Comparison of ENCODE assay signal across 18 cellular contexts in the genomic region with DNA sequence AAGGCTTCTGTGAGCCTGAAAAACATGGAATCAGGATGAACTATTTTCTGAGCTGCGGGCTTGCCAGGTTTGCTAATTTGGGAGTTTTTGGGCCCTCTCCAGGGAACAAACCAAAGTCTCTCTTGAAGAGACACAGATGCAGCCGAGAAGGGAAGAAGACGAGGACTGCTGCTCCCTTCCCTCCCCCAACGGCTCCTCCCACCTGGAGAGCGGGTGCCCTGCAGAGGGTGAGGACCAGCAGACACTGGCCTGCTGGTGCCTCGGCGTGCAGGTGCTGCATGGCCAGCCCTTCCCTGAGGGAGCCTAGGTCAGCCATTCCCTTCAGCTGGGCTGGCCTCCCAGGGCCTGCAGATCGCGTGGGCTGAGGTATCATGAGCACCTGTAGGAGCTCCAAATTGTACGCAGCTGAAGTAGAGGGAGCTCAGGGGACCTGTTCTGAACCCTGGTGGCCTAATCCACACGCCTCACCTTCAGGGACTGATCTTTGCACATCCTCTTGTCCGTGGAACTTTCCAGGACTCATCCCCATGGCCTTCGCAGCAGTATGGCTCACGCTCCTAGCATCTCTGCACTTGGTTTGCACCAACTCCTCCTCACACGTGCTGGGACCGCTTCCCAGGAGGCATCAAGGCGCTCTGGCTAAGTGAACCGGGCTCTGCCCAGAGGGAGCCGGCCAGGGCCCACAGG. TPM values are rescaled to one million over a fixed set of nuclear protein-coding genes. Genes with fewer than 3 reads are reported as not detected.
"Had no signal": no experiment of that assay in that cellular context is flagged by ENCODE, and none has a peak within 500 bp of the region (broad histone marks: within the 10 kb centered on the region; RNA-seq: fewer than 3 reads in every experiment).

No MANE protein-coding gene starts in this region.

- H3K27ac ChIP-seq: brain microvascular endothelial cell, foreskin keratinocyte, lower lobe of right lung, ovary, tibial nerve, vagina had no signal

- DNase-seq: activated CD4-positive, alpha-beta T cell treated with anti-CD3 and anti-CD28 coated beads, Interleukin-2, amount 50 U/mL, for 1 hour; activated CD8-positive, alpha-beta memory T cell treated with anti-CD3 and anti-CD28 coated beads for 24 hours; activated naive CD4-positive, alpha-beta T cell; activated naive CD8-positive, alpha-beta T cell treated with anti-CD3 and anti-CD28 coated beads, Interleukin-2, amount 10 ng/mL, durations not matched to agents 7 days and 5 days; brain microvascular endothelial cell; cerebellar nuclear complex; effector memory CD8-positive, alpha-beta T cell; foreskin keratinocyte; ovary had no signal

- H3K36me3 Mint-ChIP-seq: activated naive CD8-positive, alpha-beta T cell treated with anti-CD3 and anti-CD28 coated beads, Interleukin-2, amount 10 ng/mL, durations not matched to agents 7 days and 5 days; mesothelial cell of epicardium; stimulated activated effector memory CD8-positive, alpha-beta T cell treated with anti-CD3 and anti-CD28 coated beads, Interleukin-12 subunit alpha, Interleukin-12 subunit beta, amount 100 ng/mL, for 72 hours had no signal

- H3K36me3 ChIP-seq: brain microvascular endothelial cell, lower lobe of right lung, ovary, vagina had no signal

- H3K9me3 Mint-ChIP-seq: activated naive CD8-positive, alpha-beta T cell treated with anti-CD3 and anti-CD28 coated beads, Interleukin-2, amount 10 ng/mL, durations not matched to agents 7 days and 5 days; activated T-helper 1 cell treated with anti-CD3 and anti-CD28 coated beads, Interleukin-12 subunit alpha, Interleukin-12 subunit beta, Interleukin-2, Interleukin-4 antibody, amounts not matched to agents 30 ng/mL and 10 ng/mL and 1 ng/mL, durations not matched to agents 14 hours and 24 hours and 36 hours; dendritic cell treated with granulocyte-macrophage colony-stimulating factor and Interleukin-4, amounts not matched to agents 40 ng/mL and 50 ng/mL, for 4 days; effector memory CD8-positive, alpha-beta T cell; mesothelial cell of epicardium; stimulated activated effector memory CD8-positive, alpha-beta T cell treated with anti-CD3 and anti-CD28 coated beads, Interleukin-12 subunit alpha, Interleukin-12 subunit beta, amount 100 ng/mL, for 72 hours had no signal

- H3K27ac Mint-ChIP-seq: activated naive CD8-positive, alpha-beta T cell treated with anti-CD3 and anti-CD28 coated beads, Interleukin-2, amount 10 ng/mL, durations not matched to agents 7 days and 5 days; activated T-helper 1 cell treated with anti-CD3 and anti-CD28 coated beads, Interleukin-12 subunit alpha, Interleukin-12 subunit beta, Interleukin-2, Interleukin-4 antibody, amounts not matched to agents 30 ng/mL and 10 ng/mL and 1 ng/mL, durations not matched to agents 14 hours and 24 hours and 36 hours; dendritic cell treated with granulocyte-macrophage colony-stimulating factor and Interleukin-4, amounts not matched to agents 40 ng/mL and 50 ng/mL, for 4 days; effector memory CD8-positive, alpha-beta T cell; mesothelial cell of epicardium; stimulated activated effector memory CD8-positive, alpha-beta T cell treated with anti-CD3 and anti-CD28 coated beads, Interleukin-12 subunit alpha, Interleukin-12 subunit beta, amount 100 ng/mL, for 72 hours had no signal

- H3K4me1 ChIP-seq: lower lobe of right lung, tibial nerve had no signal

- H3K27me3 ChIP-seq: ovary, tibial nerve, vagina had no signal

- H3K9me3 ChIP-seq: lower lobe of right lung, ovary, tibial nerve, vagina had no signal

- H3K4me3 Mint-ChIP-seq: activated naive CD8-positive, alpha-beta T cell treated with anti-CD3 and anti-CD28 coated beads, Interleukin-2, amount 10 ng/mL, durations not matched to agents 7 days and 5 days; activated T-helper 1 cell treated with anti-CD3 and anti-CD28 coated beads, Interleukin-12 subunit alpha, Interleukin-12 subunit beta, Interleukin-2, Interleukin-4 antibody, amounts not matched to agents 30 ng/mL and 10 ng/mL and 1 ng/mL, durations not matched to agents 14 hours and 24 hours and 36 hours; dendritic cell treated with granulocyte-macrophage colony-stimulating factor and Interleukin-4, amounts not matched to agents 40 ng/mL and 50 ng/mL, for 4 days; effector memory CD8-positive, alpha-beta T cell; mesothelial cell of epicardium; stimulated activated effector memory CD8-positive, alpha-beta T cell treated with anti-CD3 and anti-CD28 coated beads, Interleukin-12 subunit alpha, Interleukin-12 subunit beta, amount 100 ng/mL, for 72 hours had no signal

- ATAC-seq: effector memory CD8-positive, alpha-beta T cell; lower lobe of right lung; stimulated activated effector memory CD8-positive, alpha-beta T cell treated with anti-CD3 and anti-CD28 coated beads, Interleukin-12 subunit alpha, Interleukin-12 subunit beta, amount 100 ng/mL, for 72 hours had no signal

- H3K4me3 ChIP-seq: lower lobe of right lung, ovary, tibial nerve, vagina had no signal

RNA-seq across cellular contexts. Expression of a gene that starts 19.5 kb away (rescaled TPM):
- total RNA-seq: activated naive CD8-positive, alpha-beta T cell treated with anti-CD3 and anti-CD28 coated beads, Interleukin-2, amount 10 ng/mL, durations not matched to agents 7 days and 5 days; activated T-helper 1 cell treated with anti-CD3 and anti-CD28 coated beads, Interleukin-12 subunit alpha, Interleukin-12 subunit beta, Interleukin-2, Interleukin-4 antibody, amounts not matched to agents 30 ng/mL and 10 ng/mL and 1 ng/mL, durations not matched to agents 14 hours and 24 hours and 36 hours; foreskin keratinocyte; lower lobe of right lung; mesothelial cell of epicardium; myocyte; T-helper 2 cell treated with Interferon-gamma antibody and Interleukin-4, amounts not matched to agents 100 ng/mL and 5 ng/mL, for 36 hours; tibial nerve; vagina had no signal
- polyA plus RNA-seq: foreskin keratinocyte had no signal
